ENCODE assay signal across 3 cellular contexts in genomic region chr3:172315401-172316091, GRCh38.
TF ChIP-seq lines count a peak whose summit lies in the region.

No MANE protein-coding gene starts in this region.

TF ChIP-seq in IMR-90, 13 proteins besides CTCF, POLR2A, EP300 and RAD21:
- no peak for TF ChIP-seq BHLHE40 (IDR thresholded peaks at IDR 0.05; ENCODE audit: low read depth, low read length)
- peak; percentile 47; the same call in 1 of the 2 replicates for TF ChIP-seq MAFK (IDR thresholded peaks at IDR 0.05; ENCODE audit: low read depth, low read length)
- TF ChIP-seq FOS (IDR thresholded peaks at IDR 0.05; ENCODE audit: low read depth, low read length), result peak; percentile 53; the same call in 1 of the 2 replicates
- no peak for TF ChIP-seq RCOR1 (IDR thresholded peaks at IDR 0.05; ENCODE audit: insufficient replicate concordance, low read length)
TF ChIP-seq in IMR-90: peak in this region for 2.

TF ChIP-seq in GM12878, 131 proteins besides CTCF, POLR2A, EP300 and RAD21:
- TF ChIP-seq TARDBP (IDR thresholded peaks at IDR 0.05; ENCODE audit: borderline replicate concordance) (no peak), SKIL (IDR thresholded peaks at IDR 0.05; ENCODE audit: low read depth, poor library complexity, severe bottlenecking) (no peak), PKNOX1 (IDR thresholded peaks at IDR 0.05) (peak; percentile 28; the same call in 1 of the 2 replicates), BRCA1 (IDR thresholded peaks at IDR 0.05; ENCODE audit: low read depth, low read length) (no peak), TAF1 (IDR thresholded peaks at IDR 0.05; ENCODE audit: borderline replicate concordance, low read depth, low read length) (no peak)

TF ChIP-seq in HepG2, 621 proteins besides CTCF, POLR2A, EP300 and RAD21:
- TF ChIP-seq ZEB1 (IDR thresholded peaks at IDR 0.05; ENCODE audit: insufficient replicate concordance, low read depth), result no peak
- TF ChIP-seq ZFAT (CRISPR knock-in tag; conservative IDR thresholded peaks at IDR 0.05), result no peak
- TF ChIP-seq ADNP (CRISPR knock-in tag; IDR thresholded peaks at IDR 0.05), result no peak
- TF ChIP-seq CEBPG (CRISPR knock-in tag; IDR thresholded peaks at IDR 0.05), result no peak
- no peak for TF ChIP-seq ZNF510 (CRISPR knock-in tag; IDR thresholded peaks at IDR 0.05; ENCODE audit: low read depth)
- TF ChIP-seq ZNF775 (CRISPR knock-in tag; IDR thresholded peaks at IDR 0.05; ENCODE audit: borderline replicate concordance), result no peak
- TF ChIP-seq RFX5 (IDR thresholded peaks at IDR 0.05; ENCODE audit: low read depth, low read length), result no peak
- TF ChIP-seq THYN1 (CRISPR knock-in tag; IDR thresholded peaks at IDR 0.05; ENCODE audit: borderline replicate concordance, low read depth), result no peak
